ENCODE assay signal across 1 cellular context in the genomic region with DNA sequence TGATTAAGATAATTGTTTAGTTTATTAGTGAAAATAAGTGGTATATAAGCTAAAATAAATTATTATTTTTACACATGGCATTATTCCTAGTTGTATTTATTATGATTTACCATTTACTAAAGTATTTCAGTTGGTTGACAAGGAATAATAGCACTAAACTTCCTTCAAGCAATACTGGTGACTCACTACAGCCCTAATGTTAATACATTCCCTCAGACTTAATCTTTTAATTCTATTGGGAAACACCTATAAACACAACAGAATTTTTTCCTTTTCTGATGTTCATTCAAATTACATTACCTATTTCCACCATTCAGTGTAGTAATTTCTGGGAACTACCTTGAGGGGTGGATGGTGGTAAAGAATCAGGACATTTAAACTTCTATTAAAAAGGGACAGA.
TF ChIP-seq lines count a peak whose summit lies in the region.

No MANE protein-coding gene starts in this region.

TF ChIP-seq in A549, 52 proteins besides CTCF, POLR2A, EP300 and RAD21 (continued from another document):
- TF ChIP-seq, protein P1, sequence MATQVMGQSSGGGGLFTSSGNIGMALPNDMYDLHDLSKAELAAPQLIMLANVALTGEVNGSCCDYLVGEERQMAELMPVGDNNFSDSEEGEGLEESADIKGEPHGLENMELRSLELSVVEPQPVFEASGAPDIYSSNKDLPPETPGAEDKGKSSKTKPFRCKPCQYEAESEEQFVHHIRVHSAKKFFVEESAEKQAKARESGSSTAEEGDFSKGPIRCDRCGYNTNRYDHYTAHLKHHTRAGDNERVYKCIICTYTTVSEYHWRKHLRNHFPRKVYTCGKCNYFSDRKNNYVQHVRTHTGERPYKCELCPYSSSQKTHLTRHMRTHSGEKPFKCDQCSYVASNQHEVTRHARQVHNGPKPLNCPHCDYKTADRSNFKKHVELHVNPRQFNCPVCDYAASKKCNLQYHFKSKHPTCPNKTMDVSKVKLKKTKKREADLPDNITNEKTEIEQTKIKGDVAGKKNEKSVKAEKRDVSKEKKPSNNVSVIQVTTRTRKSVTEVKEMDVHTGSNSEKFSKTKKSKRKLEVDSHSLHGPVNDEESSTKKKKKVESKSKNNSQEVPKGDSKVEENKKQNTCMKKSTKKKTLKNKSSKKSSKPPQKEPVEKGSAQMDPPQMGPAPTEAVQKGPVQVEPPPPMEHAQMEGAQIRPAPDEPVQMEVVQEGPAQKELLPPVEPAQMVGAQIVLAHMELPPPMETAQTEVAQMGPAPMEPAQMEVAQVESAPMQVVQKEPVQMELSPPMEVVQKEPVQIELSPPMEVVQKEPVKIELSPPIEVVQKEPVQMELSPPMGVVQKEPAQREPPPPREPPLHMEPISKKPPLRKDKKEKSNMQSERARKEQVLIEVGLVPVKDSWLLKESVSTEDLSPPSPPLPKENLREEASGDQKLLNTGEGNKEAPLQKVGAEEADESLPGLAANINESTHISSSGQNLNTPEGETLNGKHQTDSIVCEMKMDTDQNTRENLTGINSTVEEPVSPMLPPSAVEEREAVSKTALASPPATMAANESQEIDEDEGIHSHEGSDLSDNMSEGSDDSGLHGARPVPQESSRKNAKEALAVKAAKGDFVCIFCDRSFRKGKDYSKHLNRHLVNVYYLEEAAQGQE (IDR thresholded peaks at IDR 0.05), result no peak
- TF ChIP-seq ZSCAN20 (CRISPR knock-in tag; IDR thresholded peaks at IDR 0.05) (no peak), CBX2 (IDR thresholded peaks at IDR 0.05; ENCODE audit: borderline replicate concordance, low read depth) (no peak), ESRRA (IDR thresholded peaks at IDR 0.05; ENCODE audit: borderline replicate concordance, low read length) (no peak), CHD4 (IDR thresholded peaks at IDR 0.05; ENCODE audit: borderline replicate concordance) (no peak), ZC3H11A (IDR thresholded peaks at IDR 0.05) (no peak), MYC (IDR thresholded peaks at IDR 0.05; ENCODE audit: borderline replicate concordance, low read length) (no peak)
- TF ChIP-seq, protein P2, sequence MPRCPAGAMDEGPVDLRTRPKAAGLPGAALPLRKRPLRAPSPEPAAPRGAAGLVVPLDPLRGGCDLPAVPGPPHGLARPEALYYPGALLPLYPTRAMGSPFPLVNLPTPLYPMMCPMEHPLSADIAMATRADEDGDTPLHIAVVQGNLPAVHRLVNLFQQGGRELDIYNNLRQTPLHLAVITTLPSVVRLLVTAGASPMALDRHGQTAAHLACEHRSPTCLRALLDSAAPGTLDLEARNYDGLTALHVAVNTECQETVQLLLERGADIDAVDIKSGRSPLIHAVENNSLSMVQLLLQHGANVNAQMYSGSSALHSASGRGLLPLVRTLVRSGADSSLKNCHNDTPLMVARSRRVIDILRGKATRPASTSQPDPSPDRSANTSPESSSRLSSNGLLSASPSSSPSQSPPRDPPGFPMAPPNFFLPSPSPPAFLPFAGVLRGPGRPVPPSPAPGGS (IDR thresholded peaks at IDR 0.05), result no peak
- TF ChIP-seq, protein P3, sequence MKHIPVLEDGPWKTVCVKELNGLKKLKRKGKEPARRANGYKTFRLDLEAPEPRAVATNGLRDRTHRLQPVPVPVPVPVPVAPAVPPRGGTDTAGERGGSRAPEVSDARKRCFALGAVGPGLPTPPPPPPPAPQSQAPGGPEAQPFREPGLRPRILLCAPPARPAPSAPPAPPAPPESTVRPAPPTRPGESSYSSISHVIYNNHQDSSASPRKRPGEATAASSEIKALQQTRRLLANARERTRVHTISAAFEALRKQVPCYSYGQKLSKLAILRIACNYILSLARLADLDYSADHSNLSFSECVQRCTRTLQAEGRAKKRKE (CRISPR knock-in tag; IDR thresholded peaks at IDR 0.05; ENCODE audit: low read depth), result no peak
- TF ChIP-seq, protein P4, sequence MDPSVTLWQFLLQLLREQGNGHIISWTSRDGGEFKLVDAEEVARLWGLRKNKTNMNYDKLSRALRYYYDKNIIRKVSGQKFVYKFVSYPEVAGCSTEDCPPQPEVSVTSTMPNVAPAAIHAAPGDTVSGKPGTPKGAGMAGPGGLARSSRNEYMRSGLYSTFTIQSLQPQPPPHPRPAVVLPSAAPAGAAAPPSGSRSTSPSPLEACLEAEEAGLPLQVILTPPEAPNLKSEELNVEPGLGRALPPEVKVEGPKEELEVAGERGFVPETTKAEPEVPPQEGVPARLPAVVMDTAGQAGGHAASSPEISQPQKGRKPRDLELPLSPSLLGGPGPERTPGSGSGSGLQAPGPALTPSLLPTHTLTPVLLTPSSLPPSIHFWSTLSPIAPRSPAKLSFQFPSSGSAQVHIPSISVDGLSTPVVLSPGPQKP (IDR thresholded peaks at IDR 0.05; ENCODE audit: low read depth, low read length), result no peak
